In genomic region chr13:98473135-98473791, GRCh38 we compare ENCODE assay signal across 17 cellular contexts.
A peak's percentile ranks its signal among the peaks of the same experiment; 100 is the strongest.
DNase-seq lines count a peak whose midpoint lies in the region; ATAC-seq and TF ChIP-seq lines count a peak whose summit lies in the region.
"Had no signal": no experiment of that assay in that cellular context is flagged by ENCODE, and none has a peak within 500 bp of the region (broad histone marks: within the 10 kb centered on the region; RNA-seq: fewer than 3 reads in every experiment).

No MANE protein-coding gene starts in this region.

- H3K36me3 Mint-ChIP-seq in activated CD8-positive, alpha-beta T cell treated with anti-CD3 and anti-CD28 coated beads, Interleukin-2, amount 10 ng/mL, durations not matched to agents 7 days and 5 days (ENCODE audit: low read depth) = peaks cover 68% of the 10 kb centered on the region
- peaks cover 14% of the 10 kb centered on the region for H3K36me3 Mint-ChIP-seq in progenitor cell of endocrine pancreas (ENCODE audit: insufficient read depth)

- peaks cover 3% of the 10 kb centered on the region for H3K9me3 Mint-ChIP-seq in activated CD8-positive, alpha-beta T cell treated with anti-CD3 and anti-CD28 coated beads, Interleukin-2, amount 10 ng/mL, durations not matched to agents 7 days and 5 days (ENCODE audit: insufficient read depth)
- H3K9me3 Mint-ChIP-seq in progenitor cell of endocrine pancreas (ENCODE audit: low read depth) = no peaks in the 10 kb centered on the region

- WGBS in esophagus muscularis mucosa = 52% methylated on average over 4 of the region's 5 CpGs

- TF ChIP-seq CTCF in progenitor cell of endocrine pancreas (IDR thresholded peaks at IDR 0.05; ENCODE audit: unreplicated experiment) (no peak), esophagus muscularis mucosa (IDR thresholded peaks at IDR 0.05) (no peak)

- TF ChIP-seq POLR2A in esophagus muscularis mucosa (IDR thresholded peaks at IDR 0.05; ENCODE audit: low read depth) = no peak

- H3K27me3 Mint-ChIP-seq in activated CD8-positive, alpha-beta T cell treated with anti-CD3 and anti-CD28 coated beads, Interleukin-2, amount 10 ng/mL, durations not matched to agents 7 days and 5 days (ENCODE audit: low read depth) = no peaks in the 10 kb centered on the region
- H3K27me3 Mint-ChIP-seq in progenitor cell of endocrine pancreas = no peaks in the 10 kb centered on the region

- no peak overlapping the region for H3K4me3 ChIP-seq in esophagus muscularis mucosa
- H3K4me3 ChIP-seq: thyroid gland had no signal

- TF ChIP-seq EP300 in esophagus muscularis mucosa (IDR thresholded peaks at IDR 0.05) = no peak

- CTCF ChIA-PET in activated CD8-positive, alpha-beta T cell treated with anti-CD3 and anti-CD28 coated beads, Interleukin-2, amount 10 ng/mL, durations not matched to agents 7 days and 5 days (lab: Charles Lee) = no interaction called here

- H3K27ac ChIP-seq in esophagus muscularis mucosa (replicated peaks in 1 of 4) = no peak overlapping the region
- H3K27ac ChIP-seq: KMS-11, parathyroid adenoma had no signal

- peaks cover 62% of the 10 kb centered on the region for H3K4me1 Mint-ChIP-seq in activated CD8-positive, alpha-beta T cell treated with anti-CD3 and anti-CD28 coated beads, Interleukin-2, amount 10 ng/mL, durations not matched to agents 7 days and 5 days (ENCODE audit: low read depth)
- H3K4me1 Mint-ChIP-seq in progenitor cell of endocrine pancreas (ENCODE audit: low read depth) = peaks cover 37% of the 10 kb centered on the region

- peaks cover 37 to 45% (median 39%) of the 10 kb centered on the region in 4 donors for H3K4me1 ChIP-seq in esophagus muscularis mucosa
- H3K4me1 ChIP-seq: parathyroid adenoma had no signal

- intact Hi-C loops in left ventricle myocardium superior (cut with micrococcal nuclease) = loop anchor here (10.0 kb wide), 1 partner anchor 102 kb away; the partner anchor contains the start of gene STK24
- intact Hi-C loops in esophagus muscularis mucosa (cut with DNase I) = no loop called here

- H3K27ac Mint-ChIP-seq in activated CD8-positive, alpha-beta T cell treated with anti-CD3 and anti-CD28 coated beads, Interleukin-2, amount 10 ng/mL, durations not matched to agents 7 days and 5 days = peak overlapping the region; percentile 62
- peak overlapping the region; percentile 90 for H3K27ac Mint-ChIP-seq in progenitor cell of endocrine pancreas

- no peaks in the 10 kb centered on the region for H3K9me3 ChIP-seq in esophagus muscularis mucosa
- H3K9me3 ChIP-seq: thyroid gland had no signal

- H3K36me3 ChIP-seq in esophagus muscularis mucosa = peaks cover 9 to 52% (median 30%) of the 10 kb centered on the region in 4 donors

- POLR2A ChIA-PET in activated CD8-positive, alpha-beta T cell treated with anti-CD3 and anti-CD28 coated beads, Interleukin-2, amount 10 ng/mL, durations not matched to agents 7 days and 5 days (lab: Charles Lee) = no interaction called here

- no peak for ATAC-seq in activated CD8-positive, alpha-beta T cell treated with anti-CD3 and anti-CD28 coated beads, Interleukin-2, amount 10 ng/mL, durations not matched to agents 7 days and 5 days
- peak; percentile 63 for ATAC-seq in left ventricle myocardium superior

- DNase-seq in activated T-cell treated with anti-CD3 and anti-CD28 coated beads, Interleukin-2, amount 50 U/mL, for 1 hour = peak; percentile 16
- DNase-seq in activated T-cell treated with anti-CD3 and anti-CD28 coated beads for 4 hours (no peak), left ventricle myocardium superior (peak; percentile 64), progenitor cell of endocrine pancreas (ENCODE audit: low spot score, unreplicated experiment) (no peak), glomerular visceral epithelial cell (ENCODE audit: extremely low spot score) (no peak), LoVo (ENCODE audit: low spot score) (no peak), esophagus muscularis mucosa (ENCODE audit: extremely low spot score) (no peak)
- no peak for DNase-seq in activated CD8-positive, alpha-beta T cell treated with anti-CD3 and anti-CD28 coated beads, Interleukin-2, amount 10 ng/mL, durations not matched to agents 7 days and 5 days
- DNase-seq: activated CD4-positive, alpha-beta T cell treated with anti-CD3 and anti-CD28 coated beads, Interleukin-2, amount 50 U/mL, for 4 hours; amniotic stem cell; DMS 273 treated with DMSO at 0.1 percent for 48 hours; NCI-H2029 treated with DMSO at 0.1 percent for 48 hours; NCI-H748 treated with DMSO at 0.1 percent for 48 hours; stimulated activated CD4-positive, alpha-beta T cell treated with anti-CD3 and anti-CD28 coated beads, Interleukin-12 subunit alpha, Interleukin-12 subunit beta, amount 100 ng/mL, for 4 hours; thyroid gland had no signal

- no peaks in the 10 kb centered on the region for H3K27me3 ChIP-seq in esophagus muscularis mucosa
- H3K27me3 ChIP-seq: thyroid gland had no signal

- H3K4me3 Mint-ChIP-seq in activated CD8-positive, alpha-beta T cell treated with anti-CD3 and anti-CD28 coated beads, Interleukin-2, amount 10 ng/mL, durations not matched to agents 7 days and 5 days = no peak overlapping the region
- no peak overlapping the region for H3K4me3 Mint-ChIP-seq in progenitor cell of endocrine pancreas (ENCODE audit: low read depth)

Comparison
In these comparisons a context has a peak if more than half of its experiments do, and no peak if none do; other contexts are left out.
1. DNase-seq: peak in activated T-cell treated with anti-CD3 and anti-CD28 coated beads, Interleukin-2, amount 50 U/mL, for 1 hour (single experiment) and left ventricle myocardium superior (single experiment); none in activated T-cell treated with anti-CD3 and anti-CD28 coated beads for 4 hours (single experiment), activated CD8-positive, alpha-beta T cell treated with anti-CD3 and anti-CD28 coated beads, Interleukin-2, amount 10 ng/mL, durations not matched to agents 7 days and 5 days (single experiment), progenitor cell of endocrine pancreas (single experiment), glomerular visceral epithelial cell (single experiment), LoVo (single experiment) and esophagus muscularis mucosa (single experiment).